ENCODE assay signal across 23 cellular contexts in genomic region chr10:71042699-71043098, GRCh38.
"Had no signal": no experiment of that assay in that cellular context is flagged by ENCODE, and none has a peak within 500 bp of the region (broad histone marks: within the 10 kb centered on the region; RNA-seq: fewer than 3 reads in every experiment).

No MANE protein-coding gene starts in this region.

- H3K4me3 Mint-ChIP-seq: IgD-negative memory B cell had no signal

- DNase-seq: Kasumi-1, MM.1S, NCI-H1092 treated with DMSO at 0.1 percent for 48 hours, NCI-H1436, NCI-H187, NCI-H2029, NCI-H2081 treated with DMSO at 0.1 percent for 48 hours, NCI-H2171, NCI-H226, NCI-H446, NCI-H510A, NCI-H524 treated with DMSO at 0.1 percent for 48 hours, NCI-H69, NCI-H774, PC-3, SHP77 had no signal

- ATAC-seq: HepG2, K562, Panc1, PC-3, SK-N-SH treated with all-trans-retinoic acid at 6 μM for 48 hours had no signal

- H3K4me1 Mint-ChIP-seq: IgD-negative memory B cell had no signal

- H3K9ac ChIP-seq: KMS-11 had no signal

- H3K27ac ChIP-seq: KMS-11, RWPE1 had no signal

- H3K4me3 ChIP-seq: K562 had no signal

- H3K9me3 Mint-ChIP-seq: IgD-negative memory B cell had no signal

- H3K4me2 ChIP-seq: KMS-11 had no signal

- H3K36me3 Mint-ChIP-seq: IgD-negative memory B cell had no signal
